Comparison of ENCODE assay signal across 9 cellular contexts in the genomic region with DNA sequence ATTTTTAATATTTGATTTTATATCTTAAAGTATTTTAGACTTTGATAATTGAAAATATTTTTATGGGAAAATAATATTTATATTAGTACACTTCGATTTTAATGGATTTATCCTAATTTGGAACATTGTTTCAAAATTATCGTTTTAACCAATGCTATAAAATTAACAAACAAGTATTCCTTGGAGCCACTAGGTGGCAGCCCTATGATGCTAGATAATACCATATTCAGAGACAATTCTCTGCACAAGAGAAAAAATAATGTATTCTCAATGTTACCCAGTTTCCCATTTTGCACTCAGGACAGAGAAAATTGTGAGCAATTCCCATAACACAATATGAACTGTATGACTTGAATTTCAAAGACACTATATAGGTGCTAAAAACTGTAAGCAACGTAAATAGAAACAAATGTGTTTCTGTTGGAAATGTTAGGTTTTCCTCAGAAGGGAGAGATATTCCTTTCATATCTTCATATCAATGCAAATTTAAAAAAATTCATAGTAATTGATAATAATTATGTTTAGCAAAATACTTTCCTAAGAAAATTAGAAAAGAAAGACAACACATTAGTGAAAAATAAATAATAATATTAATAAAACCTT.
DNase-seq lines count a peak whose midpoint lies in the region; ATAC-seq and TF ChIP-seq lines count a peak whose summit lies in the region.
"Had no signal": no experiment of that assay in that cellular context is flagged by ENCODE, and none has a peak within 500 bp of the region (broad histone marks: within the 10 kb centered on the region; RNA-seq: fewer than 3 reads in every experiment).

No MANE protein-coding gene starts in this region.

- DNase-seq in NCI-H2196 (lab: John Stamatoyannopoulos, UW; ENCODE audit: unreplicated experiment) (peak; percentile 33), NCI-H2196 treated with DMSO at 0.1 percent for 48 hours (lab: John Stamatoyannopoulos, UW; ENCODE audit: unreplicated experiment) (no peak), NOMO-1 treated with dmso at 0.1 percent for 144 hours (lab: John Stamatoyannopoulos, UW; ENCODE audit: unreplicated experiment) (peak; percentile 5), dermis blood vessel endothelial cell (peak; percentile 69), activated gamma-delta T cell treated with Interleukin-2 at 50 U/mL for 16 hours (no peak)
- DNase-seq in activated CD8-positive, alpha-beta memory T cell treated with anti-CD3 and anti-CD28 coated beads, Interleukin-2, amount 10 ng/mL, durations not matched to agents 7 days and 5 days: no peak

- no peaks in the 10 kb centered on the region for H3K36me3 ChIP-seq in neural cell (ENCODE audit: insufficient read depth, low read length)
- H3K36me3 ChIP-seq: BLaER1 treated with 17β-estradiol and CSF1 and Interleukin-3, amounts not matched to agents 10 nM and 100 nM had no signal

- H3K4me3 ChIP-seq in neural cell (ENCODE audit: low read length): no peak overlapping the region
- H3K4me3 ChIP-seq: BLaER1 treated with 17β-estradiol and CSF1 and Interleukin-3, amounts not matched to agents 10 nM and 100 nM had no signal

- no peaks in the 10 kb centered on the region for H3K36me3 Mint-ChIP-seq in activated CD8-positive, alpha-beta memory T cell treated with anti-CD3 and anti-CD28 coated beads, Interleukin-2, amount 10 ng/mL, durations not matched to agents 7 days and 5 days

- H3K27ac Mint-ChIP-seq in activated CD8-positive, alpha-beta memory T cell treated with anti-CD3 and anti-CD28 coated beads, Interleukin-2, amount 10 ng/mL, durations not matched to agents 7 days and 5 days: no peak overlapping the region

- no peak overlapping the region for H3K4me2 ChIP-seq in neural cell (ENCODE audit: low read length)
- H3K4me2 ChIP-seq: BLaER1 treated with 17β-estradiol and CSF1 and Interleukin-3, amounts not matched to agents 10 nM and 100 nM had no signal

- H3K27ac ChIP-seq in neural cell (ENCODE audit: low read length): no peak overlapping the region
- H3K27ac ChIP-seq: BLaER1 treated with 17β-estradiol and CSF1 and Interleukin-3, amounts not matched to agents 10 nM and 100 nM had no signal

- peak; percentile 88 for TF ChIP-seq RAD21 in neural cell (conservative IDR thresholded peaks at IDR 0.05)

- no peak for TF ChIP-seq EP300 in neural cell (conservative IDR thresholded peaks at IDR 0.05; ENCODE audit: poor library complexity, severe bottlenecking)

- H2AFZ ChIP-seq in neural cell (ENCODE audit: low read depth, low read length): no peak overlapping the region

- peak; percentile 81 for TF ChIP-seq CTCF in neural cell (IDR thresholded peaks at IDR 0.05; ENCODE audit: poor library complexity, severe bottlenecking)

- H3F3A ChIP-seq in neural cell (ENCODE audit: insufficient read depth, low read length, poor library complexity, severe bottlenecking): no peaks in the 10 kb centered on the region

- no peak overlapping the region for H3K4me3 Mint-ChIP-seq in activated CD8-positive, alpha-beta memory T cell treated with anti-CD3 and anti-CD28 coated beads, Interleukin-2, amount 10 ng/mL, durations not matched to agents 7 days and 5 days

- no peaks in the 10 kb centered on the region for H3K4me1 Mint-ChIP-seq in activated CD8-positive, alpha-beta memory T cell treated with anti-CD3 and anti-CD28 coated beads, Interleukin-2, amount 10 ng/mL, durations not matched to agents 7 days and 5 days

- CTCF ChIA-PET in activated CD8-positive, alpha-beta memory T cell treated with anti-CD3 and anti-CD28 coated beads, Interleukin-2, amount 10 ng/mL, durations not matched to agents 7 days and 5 days (lab: Charles Lee): no interaction called here

- H3K27me3 Mint-ChIP-seq in activated CD8-positive, alpha-beta memory T cell treated with anti-CD3 and anti-CD28 coated beads, Interleukin-2, amount 10 ng/mL, durations not matched to agents 7 days and 5 days: no peaks in the 10 kb centered on the region

- no peaks in the 10 kb centered on the region for H3K9me2 ChIP-seq in neural cell (ENCODE audit: insufficient read depth, low read length)

- H3K9ac ChIP-seq in neural cell (ENCODE audit: low read length): no peak overlapping the region
- H3K9ac ChIP-seq: BLaER1 treated with 17β-estradiol and CSF1 and Interleukin-3, amounts not matched to agents 10 nM and 100 nM had no signal

- no peaks in the 10 kb centered on the region for H3K27me3 ChIP-seq in neural cell (ENCODE audit: insufficient read depth, low read depth, low read length)
- H3K27me3 ChIP-seq: BLaER1 treated with 17β-estradiol and CSF1 and Interleukin-3, amounts not matched to agents 10 nM and 100 nM had no signal

- peak; percentile 67 for ATAC-seq in HG03354 (IDR thresholded peaks at IDR 0.05; ENCODE audit: poor library complexity, severe bottlenecking, unreplicated experiment)
- ATAC-seq in activated CD8-positive, alpha-beta memory T cell treated with anti-CD3 and anti-CD28 coated beads, Interleukin-2, amount 10 ng/mL, durations not matched to agents 7 days and 5 days: no peak

- H3K9me3 Mint-ChIP-seq in activated CD8-positive, alpha-beta memory T cell treated with anti-CD3 and anti-CD28 coated beads, Interleukin-2, amount 10 ng/mL, durations not matched to agents 7 days and 5 days (ENCODE audit: low read depth): no peaks in the 10 kb centered on the region

- no peaks in the 10 kb centered on the region for H4K20me1 ChIP-seq in neural cell (ENCODE audit: insufficient read depth)
- H4K20me1 ChIP-seq: BLaER1 treated with 17β-estradiol and CSF1 and Interleukin-3, amounts not matched to agents 10 nM and 100 nM had no signal

- no peaks in the 10 kb centered on the region for H3K9me3 ChIP-seq in neural cell (ENCODE audit: low read length)
- H3K9me3 ChIP-seq: BLaER1 treated with 17β-estradiol and CSF1 and Interleukin-3, amounts not matched to agents 10 nM and 100 nM had no signal

- no peaks in the 10 kb centered on the region for H3K79me2 ChIP-seq in neural cell (replicated peaks; ENCODE audit: insufficient read depth, low read length)

TF ChIP-seq in neural cell, 6 proteins besides CTCF, POLR2A, EP300 and RAD21:
- TF ChIP-seq EZH2 (IDR thresholded peaks at IDR 0.05; ENCODE audit: borderline replicate concordance, insufficient read depth, low read length, poor library complexity, severe bottlenecking): no peak
- TF ChIP-seq MXI1 (conservative IDR thresholded peaks at IDR 0.05; ENCODE audit: poor library complexity, severe bottlenecking): no peak
- TF ChIP-seq POLR2AphosphoS5 (IDR thresholded peaks at IDR 0.05): no peak
- TF ChIP-seq SMC3 (conservative IDR thresholded peaks at IDR 0.05; ENCODE audit: poor library complexity): peak; percentile 88
- no peak for TF ChIP-seq TAF1 (IDR thresholded peaks at IDR 0.05; ENCODE audit: low read depth)
- TF ChIP-seq, protein P1, sequence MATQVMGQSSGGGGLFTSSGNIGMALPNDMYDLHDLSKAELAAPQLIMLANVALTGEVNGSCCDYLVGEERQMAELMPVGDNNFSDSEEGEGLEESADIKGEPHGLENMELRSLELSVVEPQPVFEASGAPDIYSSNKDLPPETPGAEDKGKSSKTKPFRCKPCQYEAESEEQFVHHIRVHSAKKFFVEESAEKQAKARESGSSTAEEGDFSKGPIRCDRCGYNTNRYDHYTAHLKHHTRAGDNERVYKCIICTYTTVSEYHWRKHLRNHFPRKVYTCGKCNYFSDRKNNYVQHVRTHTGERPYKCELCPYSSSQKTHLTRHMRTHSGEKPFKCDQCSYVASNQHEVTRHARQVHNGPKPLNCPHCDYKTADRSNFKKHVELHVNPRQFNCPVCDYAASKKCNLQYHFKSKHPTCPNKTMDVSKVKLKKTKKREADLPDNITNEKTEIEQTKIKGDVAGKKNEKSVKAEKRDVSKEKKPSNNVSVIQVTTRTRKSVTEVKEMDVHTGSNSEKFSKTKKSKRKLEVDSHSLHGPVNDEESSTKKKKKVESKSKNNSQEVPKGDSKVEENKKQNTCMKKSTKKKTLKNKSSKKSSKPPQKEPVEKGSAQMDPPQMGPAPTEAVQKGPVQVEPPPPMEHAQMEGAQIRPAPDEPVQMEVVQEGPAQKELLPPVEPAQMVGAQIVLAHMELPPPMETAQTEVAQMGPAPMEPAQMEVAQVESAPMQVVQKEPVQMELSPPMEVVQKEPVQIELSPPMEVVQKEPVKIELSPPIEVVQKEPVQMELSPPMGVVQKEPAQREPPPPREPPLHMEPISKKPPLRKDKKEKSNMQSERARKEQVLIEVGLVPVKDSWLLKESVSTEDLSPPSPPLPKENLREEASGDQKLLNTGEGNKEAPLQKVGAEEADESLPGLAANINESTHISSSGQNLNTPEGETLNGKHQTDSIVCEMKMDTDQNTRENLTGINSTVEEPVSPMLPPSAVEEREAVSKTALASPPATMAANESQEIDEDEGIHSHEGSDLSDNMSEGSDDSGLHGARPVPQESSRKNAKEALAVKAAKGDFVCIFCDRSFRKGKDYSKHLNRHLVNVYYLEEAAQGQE (IDR thresholded peaks at IDR 0.05; ENCODE audit: borderline replicate concordance): no peak

Comparison
In these comparisons a context has a peak if more than half of its experiments do, and no peak if none do; other contexts are left out.
1. DNase-seq: peak in NCI-H2196 (single experiment), NOMO-1 treated with dmso at 0.1 percent for 144 hours (single experiment) and dermis blood vessel endothelial cell (single experiment); none in NCI-H2196 treated with DMSO at 0.1 percent for 48 hours (single experiment), activated CD8-positive, alpha-beta memory T cell treated with anti-CD3 and anti-CD28 coated beads, Interleukin-2, amount 10 ng/mL, durations not matched to agents 7 days and 5 days (single experiment) and activated gamma-delta T cell treated with Interleukin-2 at 50 U/mL for 16 hours (single experiment).